17 cellular contexts compared by ENCODE assay signal in the genomic region with DNA sequence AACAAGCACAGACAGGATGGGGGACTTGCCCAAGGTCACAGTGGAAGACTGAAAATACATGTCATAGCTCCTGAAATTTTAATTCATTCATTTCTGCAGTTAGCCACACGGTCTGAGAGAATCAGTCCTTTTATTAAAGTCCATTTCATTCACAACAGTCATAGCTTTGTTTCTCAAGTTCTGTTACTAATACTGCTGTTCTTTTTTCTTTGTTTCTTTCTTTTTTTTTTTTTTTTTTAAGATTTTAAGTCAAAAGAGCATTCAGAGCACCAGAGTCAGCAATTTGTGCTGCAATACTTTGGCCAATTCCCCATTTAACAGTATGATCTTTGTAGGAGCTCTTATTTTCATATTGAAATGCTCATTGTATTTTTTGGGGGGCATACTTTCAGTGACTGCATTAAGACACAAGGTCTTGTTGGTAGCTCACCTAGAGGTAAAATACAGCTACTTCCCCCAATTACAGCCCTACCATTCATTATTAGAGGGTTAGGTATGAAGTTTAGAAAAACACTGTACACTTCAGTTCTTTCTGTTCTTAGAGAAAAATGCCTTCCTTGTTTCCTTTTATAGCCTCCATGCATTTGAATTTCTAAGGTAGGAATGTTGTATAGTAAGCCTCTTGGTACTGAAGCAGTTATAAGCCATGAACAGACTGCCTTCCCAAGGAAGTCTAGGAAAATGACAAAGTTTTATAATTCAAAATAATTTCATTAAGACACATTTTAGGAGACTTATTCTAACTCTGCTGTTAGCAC. TPM values are rescaled to one million over a fixed set of nuclear protein-coding genes. Genes with fewer than 3 reads are reported as not detected.
DNase-seq lines count a peak whose midpoint lies in the region; ATAC-seq and TF ChIP-seq lines count a peak whose summit lies in the region.
"Had no signal": no experiment of that assay in that cellular context is flagged by ENCODE, and none has a peak within 500 bp of the region (broad histone marks: within the 10 kb centered on the region; RNA-seq: fewer than 3 reads in every experiment).

No MANE protein-coding gene starts in this region.

- H3K4me2 ChIP-seq in GM23338 = peak overlapping the region; percentile 33

- H3K79me2 ChIP-seq in GM23338 (replicated peaks; ENCODE audit: insufficient read depth) = peaks cover 5% of the 10 kb centered on the region; the same call in 1 of the 2 replicates

- H4K20me1 ChIP-seq in GM23338 (replicated peaks; ENCODE audit: insufficient read depth) = no peaks in the 10 kb centered on the region

- H3F3A ChIP-seq in GM23338 (replicated peaks; ENCODE audit: low read depth) = no peaks in the 10 kb centered on the region

- H3K27me3 ChIP-seq in GM23338 (ENCODE audit: insufficient read depth) = no peaks in the 10 kb centered on the region
- no peaks in the 10 kb centered on the region for H3K27me3 ChIP-seq in dorsolateral prefrontal cortex

- H2AFZ ChIP-seq in GM23338 = no peak overlapping the region

- H3K9me3 ChIP-seq in mucosa of descending colon = no peaks in the 10 kb centered on the region

- H3K27me3 Mint-ChIP-seq in GM23338 (ENCODE audit: insufficient read depth, low read depth, poor library complexity) = no peaks in the 10 kb centered on the region
- H3K27me3 Mint-ChIP-seq: B cell; CD4-positive, alpha-beta T cell had no signal

- DNase-seq in GM23338 (ENCODE audit: low spot score) (no peak), dorsolateral prefrontal cortex (no peak), globus pallidus (ENCODE audit: low spot score) (peak; percentile 62), substantia nigra (lab: John Stamatoyannopoulos, UW) (no peak), AG20443 (ENCODE audit: low spot score) (no peak), HPDE6-E6E7 (ENCODE audit: extremely low spot score) (no peak), mucosa of descending colon (no peak)
- DNase-seq: ACHN; C1 segment of cervical spinal cord; CD4-positive, alpha-beta T cell; DMS153; DMS79 treated with DMSO at 0.1 percent for 48 hours; EL; GOT3 had no signal

- peaks cover 20% of the 10 kb centered on the region for H3K36me3 Mint-ChIP-seq in GM23338 (ENCODE audit: low read depth)

- H3K4me3 ChIP-seq in GM23338 (no peak overlapping the region), dorsolateral prefrontal cortex (peak overlapping the region in 3 of 59 donors; percentile 0 to 22 (median 5)), mucosa of descending colon (no peak overlapping the region)
- H3K4me3 ChIP-seq: HAP-1 had no signal

- H3K4me1 ChIP-seq in GM23338 (ENCODE audit: insufficient read depth) = peaks cover 18% of the 10 kb centered on the region
- H3K4me1 ChIP-seq in mucosa of descending colon (ENCODE audit: low read depth) = peaks cover 3% of the 10 kb centered on the region

- TF ChIP-seq CTCF in GM23338 (conservative IDR thresholded peaks at IDR 0.05; ENCODE audit: low read depth in 2 of 2) = no peak
- no peak for TF ChIP-seq CTCF in dorsolateral prefrontal cortex (IDR thresholded peaks at IDR 0.05 in 54 of 56, conservative IDR thresholded peaks at IDR 0.05 in 2 of 56; ENCODE audit: low read depth in 1 of 56, partially characterized antibody in 56 of 56)
- no peak for TF ChIP-seq CTCF in mucosa of descending colon (IDR thresholded peaks at IDR 0.05)

- no peaks in the 10 kb centered on the region for H3K36me3 ChIP-seq in GM23338 (ENCODE audit: insufficient read depth)
- no peaks in the 10 kb centered on the region for H3K36me3 ChIP-seq in mucosa of descending colon (ENCODE audit: low read depth)
- H3K36me3 ChIP-seq: HAP-1 had no signal

- H3K4me1 Mint-ChIP-seq in GM23338 = peaks cover 14% of the 10 kb centered on the region

- ATAC-seq in GM23338 (no peak), mucosa of descending colon (no peak)
- ATAC-seq: HepG2 had no signal

- no peak overlapping the region for H3K4me3 Mint-ChIP-seq in GM23338
- H3K4me3 Mint-ChIP-seq: B cell; CD4-positive, alpha-beta T cell had no signal

- H3K27ac ChIP-seq in GM23338 (ENCODE audit: low read depth) = no peak overlapping the region
- H3K27ac ChIP-seq in dorsolateral prefrontal cortex = peak overlapping the region in 41 of 59 donors; percentile 1 to 83 (median 43)
- peak overlapping the region; percentile 46 for H3K27ac ChIP-seq in substantia nigra (ENCODE audit: low read depth, low read length, poor library complexity, severe bottlenecking)

- intact Hi-C loops in dorsolateral prefrontal cortex (cut with DNase I) (no loop called here), mucosa of descending colon (cut with DNase I, micrococcal nuclease) (no loop called here)

- no peaks in the 10 kb centered on the region for H3K9me2 ChIP-seq in GM23338 (ENCODE audit: insufficient read depth)

- H3K9me3 Mint-ChIP-seq in GM23338 = peaks cover 14% of the 10 kb centered on the region; the same call in 2 of the 3 replicates
- H3K9me3 Mint-ChIP-seq: CD4-positive, alpha-beta T cell had no signal

- H3K27ac Mint-ChIP-seq in GM23338 = no peak overlapping the region
- H3K27ac Mint-ChIP-seq: B cell; CD4-positive, alpha-beta T cell had no signal

TF ChIP-seq in GM23338, 12 proteins besides CTCF, POLR2A, EP300 and RAD21 (continues in another document):
- TF ChIP-seq ZNF114 (CRISPR knock-in tag; IDR thresholded peaks at IDR 0.05) (no peak), NANOG (IDR thresholded peaks at IDR 0.05; ENCODE audit: borderline replicate concordance) (no peak), POLR2AphosphoS5 (IDR thresholded peaks at IDR 0.05; ENCODE audit: low read depth) (no peak), JUNB (IDR thresholded peaks at IDR 0.05; ENCODE audit: unreplicated experiment) (no peak), EZH2phosphoT487 (IDR thresholded peaks at IDR 0.05; ENCODE audit: unreplicated experiment) (no peak), CREB1 (CRISPR knock-in tag; IDR thresholded peaks at IDR 0.05; ENCODE audit: low read depth) (no peak), ZNF331 (CRISPR knock-in tag; IDR thresholded peaks at IDR 0.05; ENCODE audit: low read depth) (no peak), STAT1 (IDR thresholded peaks at IDR 0.05; ENCODE audit: unreplicated experiment) (no peak), EZH2 (IDR thresholded peaks at IDR 0.05; ENCODE audit: low read depth, unreplicated experiment) (no peak)

RNA-seq across cellular contexts. Expression of a gene that starts 9.6 kb away (rescaled TPM):
- 13.3 and 23.0 TPM in 2 replicates for total RNA-seq in GM23338 (2014; rRNA removed; shearing (Covaris generic))
- 9.3 and 11.5 TPM in 2 replicates for polyA plus RNA-seq in GM23338 (2016; fragmentation: Nextera tagmentation; extraction: Ambion mirVana)
- total RNA-seq in dorsolateral prefrontal cortex = 10 to 100 TPM; 42.1 to 70.2 (median 52.5) TPM
- 10 to 100 TPM; 35.6 to 39.7 (median 39.5) TPM for total RNA-seq in mucosa of descending colon

RNA-seq across cellular contexts. Expression of a gene that starts 24.2 kb away (rescaled TPM):
- 64.9 and 67.3 TPM in 2 replicates for total RNA-seq in GM23338 (2014; rRNA removed; shearing (Covaris generic))
- 36.3 and 38.7 TPM in 2 replicates for polyA plus RNA-seq in GM23338 (2016; fragmentation: Nextera tagmentation; extraction: Ambion mirVana)
- total RNA-seq in dorsolateral prefrontal cortex (10 to 100 TPM; 32.1 to 97.9 (median 73.1) TPM), mucosa of descending colon (100 to 1,000 TPM in 1 of 3 donors, 10 to 100 TPM in 2; 38.4 to 102 (median 43.5) TPM)
